In genomic region chr1:149899460-149900284, GRCh38 we compare ENCODE assay signal across 8 cellular contexts. TPM values are rescaled to one million over a fixed set of nuclear protein-coding genes. Genes with fewer than 3 reads are reported as not detected.
A peak's percentile ranks its signal among the peaks of the same experiment; 100 is the strongest.
DNase-seq lines count a peak whose midpoint lies in the region; ATAC-seq and TF ChIP-seq lines count a peak whose summit lies in the region.

BOLA1 (plus strand) TSS chr1:149899568; CDS start chr1:149900060, 492 bp downstream.

- ATAC-seq in HG03108 (IDR thresholded peaks at IDR 0.05; ENCODE audit: unreplicated experiment): peak; percentile 93

- no peaks in the 10 kb centered on the region for H3K9me3 ChIP-seq in spleen

- peak in 1 of 3 donors; percentile 79 for TF ChIP-seq POLR2A in spleen (IDR thresholded peaks at IDR 0.05)

- H3K27ac ChIP-seq in spleen: peak within 1 kb of the TSS; percentile 79 to 92 (median 90)

- DNase-seq in SIG-M5 treated with dmso at 0.1 percent for 504 hours (lab: John Stamatoyannopoulos, UW; ENCODE audit: unreplicated experiment) (peak; percentile 94), SIG-M5 (lab: John Stamatoyannopoulos, UW) (no peak), NCI-H2196 treated with DMSO at 0.1 percent for 48 hours (lab: John Stamatoyannopoulos, UW; ENCODE audit: unreplicated experiment) (peak; percentile 77), inferior parietal cortex (ENCODE audit: extremely low spot score) (peak; percentile 98), spleen (peak; percentile 98)
- DNase-seq in activated CD4-positive, CD25-positive, alpha-beta regulatory T cell (lab: John Stamatoyannopoulos, UW): peak; percentile 45 to 65 (median 61)
- DNase-seq in central memory CD4-positive, alpha-beta T cell: peak; percentile 75

- 8 to 13% (median 9%) methylated on average over 46 to 65 of the region's 65 CpGs for WGBS in spleen, 5 donors

- peak within 1 kb of the TSS; percentile 47 to 73 (median 60) for H3K4me3 ChIP-seq in spleen

- H3K36me3 ChIP-seq in spleen: peaks cover 0 to 3% (median 0%) of the 10 kb centered on the region in 6 donors

- H3K27me3 ChIP-seq in spleen (replicated peaks in 1 of 7): no peaks in the 10 kb centered on the region

- TF ChIP-seq CTCF in spleen (IDR thresholded peaks at IDR 0.05 in 8 of 11, conservative IDR thresholded peaks at IDR 0.05 in 3 of 11): peak in 1 of 11 experiments; percentile 19

- H3K4me1 ChIP-seq in spleen: peaks cover 5 to 20% (median 10%) of the 10 kb centered on the region in 6 donors

- intact Hi-C loops in spleen (cut with DNase I; ENCODE audit: low total_unique reads): no loop called here

RNA-seq across cellular contexts. Expression of gene BOLA1, which starts in this region (rescaled TPM):
- 10 to 100 TPM in 6 of 7 donors, 1 to 10 TPM in 1; 8.3 to 22.6 (median 14.7) TPM for total RNA-seq in spleen
- polyA plus RNA-seq in spleen: 10 to 100 TPM; 27.1 to 34.6 (median 33.9) TPM
